ENCODE assay signal across 19 cellular contexts in genomic region chr5:91864902-91865420, GRCh38.
DNase-seq lines count a peak whose midpoint lies in the region; ATAC-seq and TF ChIP-seq lines count a peak whose summit lies in the region.
"Had no signal": no experiment of that assay in that cellular context is flagged by ENCODE, and none has a peak within 500 bp of the region (broad histone marks: within the 10 kb centered on the region; RNA-seq: fewer than 3 reads in every experiment).

No MANE protein-coding gene starts in this region.

- no peak overlapping the region for H3K4me2 ChIP-seq in neural cell (ENCODE audit: low read length)
- H3K4me2 ChIP-seq: hepatocyte had no signal

- TF ChIP-seq CTCF in neural cell (IDR thresholded peaks at IDR 0.05; ENCODE audit: poor library complexity, severe bottlenecking), result peak; percentile 48

- H3K9me3 ChIP-seq in neural cell (ENCODE audit: low read length), result no peaks in the 10 kb centered on the region
- H3K9me3 ChIP-seq: ascending aorta had no signal

- H3K27ac ChIP-seq in neural cell (ENCODE audit: low read length), result no peak overlapping the region
- H3K27ac ChIP-seq: ascending aorta, hepatocyte had no signal

- H3K27me3 ChIP-seq in neural cell (ENCODE audit: insufficient read depth, low read depth, low read length), result peaks cover 4% of the 10 kb centered on the region
- H3K27me3 ChIP-seq: ascending aorta, hepatocyte had no signal

- H3F3A ChIP-seq in neural cell (ENCODE audit: insufficient read depth, low read length, poor library complexity, severe bottlenecking), result peaks cover 3% of the 10 kb centered on the region

- no peaks in the 10 kb centered on the region for H4K20me1 ChIP-seq in neural cell (ENCODE audit: insufficient read depth)

- in situ Hi-C loops in G401 (cut with HindIII; ENCODE audit: low sequenced_read_pairs), result no loop called here

- DNase-seq in G401 (ENCODE audit: low spot score), result peak; percentile 8
- no peak for DNase-seq in SHP77 treated with DMSO at 0.1 percent for 48 hours (lab: John Stamatoyannopoulos, UW)
- DNase-seq in DMS79 (lab: John Stamatoyannopoulos, UW), result no peak
- DNase-seq in NCI-H1436 (lab: John Stamatoyannopoulos, UW), result no peak
- DNase-seq in NCI-H2196 (lab: John Stamatoyannopoulos, UW; ENCODE audit: unreplicated experiment), result no peak
- DNase-seq: activated CD4-positive, CD25-positive, alpha-beta regulatory T cell; activated CD8-positive, alpha-beta T cell treated with anti-CD3 and anti-CD28 coated beads, Interleukin-2, amount 10 ng/mL, durations not matched to agents 7 days and 5 days; activated naive CD4-positive, alpha-beta T cell treated with anti-CD3 and anti-CD28 coated beads, Interleukin-2, amount 50 U/mL, for 16 hours; activated T-cell treated with anti-CD3 and anti-CD28 coated beads, Interleukin-2, amount 50 U/mL, for 48 hours; islet precursor cell; KG1; naive B cell; NCI-H1105; NCI-H226 had no signal

- H2AFZ ChIP-seq in neural cell (ENCODE audit: low read depth, low read length), result no peak overlapping the region
- H2AFZ ChIP-seq: hepatocyte had no signal

- no peak overlapping the region for H3K9ac ChIP-seq in neural cell (ENCODE audit: low read length)

- no peaks in the 10 kb centered on the region for H3K9me2 ChIP-seq in neural cell (ENCODE audit: insufficient read depth, low read length)

- H3K79me2 ChIP-seq in neural cell (replicated peaks; ENCODE audit: insufficient read depth, low read length), result no peaks in the 10 kb centered on the region
- H3K79me2 ChIP-seq: hepatocyte had no signal

- TF ChIP-seq EP300 in neural cell (conservative IDR thresholded peaks at IDR 0.05; ENCODE audit: poor library complexity, severe bottlenecking), result no peak

- ATAC-seq in HG03432 (IDR thresholded peaks at IDR 0.05; ENCODE audit: unreplicated experiment) (peak; percentile 46), SK-N-SH treated with all-trans-retinoic acid at 6 μM for 48 hours (peak; percentile 63)
- ATAC-seq: activated CD8-positive, alpha-beta T cell treated with anti-CD3 and anti-CD28 coated beads, Interleukin-2, amount 10 ng/mL, durations not matched to agents 7 days and 5 days had no signal

- H3K36me3 ChIP-seq in neural cell (ENCODE audit: insufficient read depth, low read length), result no peaks in the 10 kb centered on the region
- H3K36me3 ChIP-seq: ascending aorta had no signal

- TF ChIP-seq RAD21 in neural cell (conservative IDR thresholded peaks at IDR 0.05), result peak; percentile 40

- no peak overlapping the region for H3K4me3 ChIP-seq in neural cell (ENCODE audit: low read length)
- H3K4me3 ChIP-seq: ascending aorta, hepatocyte had no signal

TF ChIP-seq in SK-N-SH treated with all-trans-retinoic acid at 6 μM for 48 hours, 23 proteins besides CTCF, POLR2A, EP300 and RAD21:
- no peak for TF ChIP-seq CSDC2 (CRISPR knock-in tag; IDR thresholded peaks at IDR 0.05)

TF ChIP-seq in neural cell, 6 proteins besides CTCF, POLR2A, EP300 and RAD21:
- TF ChIP-seq MXI1 (conservative IDR thresholded peaks at IDR 0.05; ENCODE audit: poor library complexity, severe bottlenecking) (no peak), POLR2AphosphoS5 (IDR thresholded peaks at IDR 0.05) (no peak), REST (IDR thresholded peaks at IDR 0.05; ENCODE audit: borderline replicate concordance) (no peak), EZH2 (IDR thresholded peaks at IDR 0.05; ENCODE audit: borderline replicate concordance, insufficient read depth, low read length, poor library complexity, severe bottlenecking) (no peak), SMC3 (conservative IDR thresholded peaks at IDR 0.05; ENCODE audit: poor library complexity) (no peak), TAF1 (IDR thresholded peaks at IDR 0.05; ENCODE audit: low read depth) (no peak)
